8 cellular contexts compared by ENCODE assay signal in the genomic region with DNA sequence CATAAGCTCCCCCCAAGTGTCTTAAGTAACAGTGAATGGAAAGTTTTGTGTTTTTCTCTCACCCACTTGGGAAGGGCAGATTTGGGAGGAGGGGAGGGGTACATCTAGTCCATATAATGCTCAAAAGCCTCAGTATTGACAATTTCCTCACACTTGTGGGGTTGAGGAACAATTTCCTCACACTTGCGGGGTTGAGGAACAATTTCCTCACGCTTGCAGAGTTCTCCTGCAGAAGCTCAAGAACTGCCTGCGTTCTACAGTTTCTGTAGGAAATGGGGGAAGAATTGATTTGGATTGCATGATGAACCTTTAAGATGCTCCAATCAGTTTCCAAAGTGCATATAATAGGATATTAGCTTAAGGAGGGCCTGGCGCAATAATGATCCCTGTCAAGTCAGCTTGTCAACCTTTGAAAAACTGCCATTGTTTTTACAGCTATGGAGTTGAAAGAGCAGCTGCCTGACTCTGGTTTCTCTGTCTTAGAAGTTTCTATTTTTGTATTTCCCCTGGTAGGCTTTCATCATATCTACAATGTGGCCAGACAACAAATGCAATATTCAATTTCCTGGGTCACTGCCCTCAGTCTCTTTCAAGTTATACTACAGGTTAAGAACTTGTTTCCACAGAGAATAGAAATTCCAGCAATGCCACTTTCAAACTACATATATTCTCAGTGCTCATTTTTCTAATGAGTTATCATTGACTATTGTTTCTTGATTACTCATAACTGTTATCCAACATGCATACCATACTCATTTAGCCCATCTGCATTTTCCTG.
A peak's percentile ranks its signal among the peaks of the same experiment; 100 is the strongest.
DNase-seq lines count a peak whose midpoint lies in the region; ATAC-seq, FAIRE-seq and TF ChIP-seq lines count a peak whose summit lies in the region.

No MANE protein-coding gene starts in this region.

- DNase-seq in GM12891 (ENCODE audit: insufficient read length, low spot score) (peak; percentile 8), Kasumi-1 (lab: John Stamatoyannopoulos, UW) (peak; percentile 70 to 86), left ventricle myocardium superior (no peak), NCI-H1694 (lab: John Stamatoyannopoulos, UW) (no peak), cortex of kidney (lab: John Stamatoyannopoulos, UW) (no peak), DMS 273 treated with DMSO at 0.1 percent for 48 hours (lab: John Stamatoyannopoulos, UW) (no peak), NCI-H1048 (lab: John Stamatoyannopoulos, UW) (no peak)

- peak; percentile 50 for FAIRE-seq in GM12891 (lab: Jason Lieb, UNC)

- TF ChIP-seq POLR2A in GM12891 (IDR thresholded peaks at IDR 0.05; ENCODE audit: low read depth, low read length) = no peak

- ATAC-seq in GM21576 (IDR thresholded peaks at IDR 0.05; ENCODE audit: unreplicated experiment) (peak; percentile 92), left ventricle myocardium superior (peak; percentile 81)

- intact Hi-C loops in left ventricle myocardium superior (cut with micrococcal nuclease) = no loop called here

TF ChIP-seq in GM12891, 5 proteins besides CTCF, POLR2A, EP300 and RAD21:
- TF ChIP-seq SPI1 (IDR thresholded peaks at IDR 0.05; ENCODE audit: low read depth, low read length) = no peak
TF ChIP-seq in GM12891: peak in this region for 0.

Comparison
In these comparisons a context has a peak if more than half of its experiments do, and no peak if none do; other contexts are left out.
1. DNase-seq: peak in GM12891 (single experiment) and Kasumi-1 (2 of 2); none in left ventricle myocardium superior (single experiment), NCI-H1694 (single experiment), cortex of kidney (single experiment), DMS 273 treated with DMSO at 0.1 percent for 48 hours (single experiment) and NCI-H1048 (single experiment).